In genomic region chr12:57369202-57369601, GRCh38 we compare ENCODE assay signal across 20 cellular contexts.
"Had no signal": no experiment of that assay in that cellular context is flagged by ENCODE, and none has a peak within 500 bp of the region (broad histone marks: within the 10 kb centered on the region; RNA-seq: fewer than 3 reads in every experiment).

No MANE protein-coding gene starts in this region.

- H3K27me3 ChIP-seq: dorsolateral prefrontal cortex, right atrium auricular region, sigmoid colon, suprapubic skin, transverse colon, vagina had no signal

- H3K27ac ChIP-seq: dorsolateral prefrontal cortex, prostate gland, right atrium auricular region, sigmoid colon, suprapubic skin, transverse colon, vagina had no signal

- ATAC-seq: naive thymus-derived CD4-positive, alpha-beta T cell; stimulated activated naive CD8-positive, alpha-beta T cell treated with anti-CD3 and anti-CD28 coated beads, Interleukin-15, amount 100 ng/mL, for 72 hours had no signal

- H3K27ac Mint-ChIP-seq: nephron progenitor cell; stimulated activated naive CD8-positive, alpha-beta T cell treated with anti-CD3 and anti-CD28 coated beads, Interleukin-15, amount 100 ng/mL, for 72 hours had no signal

- H3K9me3 ChIP-seq: prostate gland, suprapubic skin, transverse colon, vagina had no signal

- FAIRE-seq: colon, frontal cortex, keratinocyte had no signal

- H3K4me3 Mint-ChIP-seq: naive thymus-derived CD4-positive, alpha-beta T cell; nephron progenitor cell; stimulated activated naive CD8-positive, alpha-beta T cell treated with anti-CD3 and anti-CD28 coated beads, Interleukin-15, amount 100 ng/mL, for 72 hours had no signal

- H3K4me1 Mint-ChIP-seq: nephron progenitor cell had no signal

- DNase-seq: cerebellar nuclear complex; dorsolateral prefrontal cortex; effector CD4-positive, alpha-beta T cell; erythroblast; midbrain; naive thymus-derived CD4-positive, alpha-beta T cell; nephron progenitor cell; nucleus accumbens; sigmoid colon; stimulated activated CD4-positive, alpha-beta T cell treated with anti-CD3 and anti-CD28 coated beads, Interleukin-2, amount 100 ng/mL, for 48 hours; stimulated activated naive CD4-positive, alpha-beta T cell; stimulated activated naive CD8-positive, alpha-beta T cell treated with anti-CD3 and anti-CD28 coated beads, Interleukin-15, amount 100 ng/mL, for 72 hours; transverse colon had no signal

- H3K36me3 ChIP-seq: prostate gland, sigmoid colon, transverse colon, vagina had no signal

- H3K4me1 ChIP-seq: prostate gland had no signal

- H3K27me3 Mint-ChIP-seq: naive thymus-derived CD4-positive, alpha-beta T cell; stimulated activated naive CD8-positive, alpha-beta T cell treated with anti-CD3 and anti-CD28 coated beads, Interleukin-15, amount 100 ng/mL, for 72 hours had no signal

- H3K4me3 ChIP-seq: dorsolateral prefrontal cortex, prostate gland, right atrium auricular region, sigmoid colon, suprapubic skin, transverse colon, vagina had no signal
